8 cellular contexts compared by ENCODE assay signal in genomic region chr10:103111031-103111917, GRCh38.
DNase-seq lines count a peak whose midpoint lies in the region; ATAC-seq lines count a peak whose summit lies in the region.

No MANE protein-coding gene starts in this region.

- peaks cover 10% of the 10 kb centered on the region for H3K36me3 ChIP-seq in adipocyte (ENCODE audit: control insufficient read depth, insufficient read depth, low read length, severe bottlenecking)
- H3K36me3 ChIP-seq in mesenchymal stem cell (ENCODE audit: control insufficient read depth in 1 of 2, insufficient read depth in 2 of 2, low read depth in 1 of 2, low read length in 2 of 2) = peaks cover 3 to 28% of the 10 kb centered on the region in 2 experiments

- peaks cover 44% of the 10 kb centered on the region for H3K4me1 ChIP-seq in adipocyte (ENCODE audit: control insufficient read depth, insufficient read depth, low read length)
- no peaks in the 10 kb centered on the region for H3K4me1 ChIP-seq in mesenchymal stem cell (ENCODE audit: control insufficient read depth, insufficient read depth, low read depth, low read length)

- peaks cover 6% of the 10 kb centered on the region for H3K79me1 ChIP-seq in mesenchymal stem cell (replicated peaks; ENCODE audit: low read length, poor library complexity, severe bottlenecking)

- H3K4me3 ChIP-seq in adipocyte (ENCODE audit: low read length) (peak overlapping the region; percentile 63), mesenchymal stem cell (ENCODE audit: insufficient read depth in 1 of 2, low read depth in 1 of 2, low read length in 2 of 2) (no peak overlapping the region)

- H4K8ac ChIP-seq in mesenchymal stem cell (ENCODE audit: low read length) = no peak overlapping the region

- peak overlapping the region; percentile 31 for H3K27ac ChIP-seq in mesenchymal stem cell (ENCODE audit: low read length, poor library complexity, severe bottlenecking)

- H3K9me3 ChIP-seq in adipocyte (ENCODE audit: control insufficient read depth, low read length) (no peaks in the 10 kb centered on the region), mesenchymal stem cell (ENCODE audit: control insufficient read depth, low read length) (no peaks in the 10 kb centered on the region)

- DNase-seq in NCI-H2107 treated with DMSO at 0.1 percent for 48 hours (lab: John Stamatoyannopoulos, UW; ENCODE audit: unreplicated experiment) (peak; percentile 62), NCI-H2107 (lab: John Stamatoyannopoulos, UW) (no peak), adipocyte (ENCODE audit: low read depth) (peak; percentile 79), mesenchymal stem cell (peak; percentile 41), DMS153 (lab: John Stamatoyannopoulos, UW) (no peak), mucosa of gallbladder (ENCODE audit: low spot score) (no peak)
- no peak for DNase-seq in stimulated activated CD4-positive, alpha-beta T cell treated with anti-CD3 and anti-CD28 coated beads, Interleukin-4, amount 100 ng/mL, for 1 hour

- no peak overlapping the region for H3K23ac ChIP-seq in mesenchymal stem cell (ENCODE audit: low read length in 2 of 2)

- H2AK5ac ChIP-seq in mesenchymal stem cell (ENCODE audit: low read length, severe bottlenecking) = no peak overlapping the region

- no peak overlapping the region for H2BK5ac ChIP-seq in mesenchymal stem cell (ENCODE audit: low read depth, low read length, poor library complexity, severe bottlenecking)

- H2BK12ac ChIP-seq in mesenchymal stem cell (ENCODE audit: low read length in 2 of 2) = no peak overlapping the region

- peak; percentile 45 for ATAC-seq in HG02970 (IDR thresholded peaks at IDR 0.05; ENCODE audit: low FRiP score, unreplicated experiment)

- H3K4ac ChIP-seq in mesenchymal stem cell (ENCODE audit: low read depth in 1 of 2, low read length in 2 of 2) = no peak overlapping the region

- no peak overlapping the region for H2BK120ac ChIP-seq in mesenchymal stem cell (ENCODE audit: low read depth, low read length)

- 71% methylated on average over 1 of the region's 2 CpGs for WGBS in mesenchymal stem cell

- no peak overlapping the region for H3K4me2 ChIP-seq in mesenchymal stem cell (ENCODE audit: low read length, poor library complexity, severe bottlenecking)

- H2BK15ac ChIP-seq in mesenchymal stem cell (ENCODE audit: low read depth, poor library complexity, severe bottlenecking) = no peak overlapping the region

- H3K27me3 ChIP-seq in adipocyte (replicated peaks; ENCODE audit: control insufficient read depth, insufficient read depth, low read length) (no peaks in the 10 kb centered on the region), mesenchymal stem cell (ENCODE audit: control insufficient read depth in 1 of 2, insufficient read depth in 1 of 2, low read length in 2 of 2) (no peaks in the 10 kb centered on the region)

- H3K9ac ChIP-seq in adipocyte (ENCODE audit: low read length) (peak overlapping the region; percentile 62), mesenchymal stem cell (ENCODE audit: low read length) (peak overlapping the region; percentile 17)

- H3K14ac ChIP-seq in mesenchymal stem cell (ENCODE audit: low read length in 2 of 2) = no peak overlapping the region

- H3K18ac ChIP-seq in mesenchymal stem cell (ENCODE audit: low read depth in 1 of 2, low read length in 2 of 2) = no peak overlapping the region

- no peak overlapping the region for H4K91ac ChIP-seq in mesenchymal stem cell (ENCODE audit: low read length)

- no peak overlapping the region for H2AFZ ChIP-seq in mesenchymal stem cell (ENCODE audit: low read depth, low read length)

Comparison
In these comparisons a context has a peak if more than half of its experiments do, and no peak if none do; other contexts are left out.
1. DNase-seq: peak in NCI-H2107 treated with DMSO at 0.1 percent for 48 hours (single experiment), adipocyte (single experiment) and mesenchymal stem cell (single experiment); none in NCI-H2107 (single experiment), DMS153 (single experiment), stimulated activated CD4-positive, alpha-beta T cell treated with anti-CD3 and anti-CD28 coated beads, Interleukin-4, amount 100 ng/mL, for 1 hour (single experiment) and mucosa of gallbladder (single experiment).